In genomic region chr19:15154002-15154612, GRCh38 we compare ENCODE assay signal across 8 cellular contexts. TPM values are rescaled to one million over a fixed set of nuclear protein-coding genes. Genes with fewer than 3 reads are reported as not detected.
DNase-seq lines count a peak whose midpoint lies in the region; ATAC-seq and TF ChIP-seq lines count a peak whose summit lies in the region.

No MANE protein-coding gene starts in this region.

- POLR2A ChIA-PET in HEK293T (lab: Yijun Ruan, JAX), result no interaction called here

- H3K9me3 ChIP-seq in endodermal cell (ENCODE audit: control insufficient read depth, low read length) (no peaks in the 10 kb centered on the region), trophoblast cell (ENCODE audit: insufficient read depth, low read depth, low read length) (no peaks in the 10 kb centered on the region)

- CTCF ChIA-PET in HEK293T (lab: Yijun Ruan, JAX), result interaction anchor here (0.6 to 1.6 kb wide), 5 partner anchors 54 to 480 kb away, joined by 3 to 8 read pairs (median 4); no protein-coding TSS in a partner anchor

- H4K12ac ChIP-seq in trophoblast cell (ENCODE audit: low read depth, low read length), result no peak overlapping the region

- H4K8ac ChIP-seq in trophoblast cell (ENCODE audit: low read depth, low read length), result no peak overlapping the region

- H3K4me1 Mint-ChIP-seq in endodermal cell, result no peaks in the 10 kb centered on the region

- H3K9me3 Mint-ChIP-seq in endodermal cell, result peaks cover 13% of the 10 kb centered on the region

- H2BK120ac ChIP-seq in trophoblast cell (ENCODE audit: insufficient read depth, low read length, poor library complexity), result no peak overlapping the region

- no peaks in the 10 kb centered on the region for H3K79me2 ChIP-seq in trophoblast cell (ENCODE audit: control insufficient read depth, insufficient read depth, low read length, poor library complexity)

- H3K4me1 ChIP-seq in endodermal cell (ENCODE audit: control insufficient read depth, insufficient read depth, low read length) (no peaks in the 10 kb centered on the region), trophoblast cell (ENCODE audit: control insufficient read depth in 1 of 2, insufficient read depth in 2 of 2, low read length in 2 of 2) (no peaks in the 10 kb centered on the region)

- no peak overlapping the region for H3K18ac ChIP-seq in trophoblast cell (ENCODE audit: low read length)

- H3K27ac Mint-ChIP-seq in endodermal cell, result no peak overlapping the region

- H3K27me3 ChIP-seq in endodermal cell (ENCODE audit: control insufficient read depth, insufficient read depth, low read length, poor library complexity, severe bottlenecking) (no peaks in the 10 kb centered on the region), trophoblast cell (ENCODE audit: insufficient read depth, low read length) (no peaks in the 10 kb centered on the region)

- no peak overlapping the region for H3K4me2 ChIP-seq in trophoblast cell (ENCODE audit: low read length)

- H3K79me1 ChIP-seq in trophoblast cell (ENCODE audit: low read length), result no peaks in the 10 kb centered on the region

- H3K4ac ChIP-seq in trophoblast cell (ENCODE audit: low read depth, low read length), result no peak overlapping the region

- H4K91ac ChIP-seq in trophoblast cell (ENCODE audit: low read depth, low read length), result no peak overlapping the region

- no peak overlapping the region for H3K14ac ChIP-seq in trophoblast cell (ENCODE audit: low read length)

- no peak overlapping the region for H3K4me3 Mint-ChIP-seq in endodermal cell

- ATAC-seq in GM21515 (IDR thresholded peaks at IDR 0.05; ENCODE audit: unreplicated experiment) (no peak), GM19397 (IDR thresholded peaks at IDR 0.05; ENCODE audit: unreplicated experiment) (no peak)

- H3K27ac ChIP-seq in endodermal cell (ENCODE audit: low read depth, low read length), result no peak overlapping the region
- no peak overlapping the region for H3K27ac ChIP-seq in trophoblast cell (ENCODE audit: low read depth, low read length)

- H3K9ac ChIP-seq in endodermal cell (ENCODE audit: extremely low read depth, low read length, poor library complexity, severe bottlenecking) (no peak overlapping the region), trophoblast cell (ENCODE audit: low read length) (no peak overlapping the region)

- H2AK5ac ChIP-seq in trophoblast cell (ENCODE audit: low read length), result no peak overlapping the region

- H3K36me3 Mint-ChIP-seq in endodermal cell (ENCODE audit: low read depth), result no peaks in the 10 kb centered on the region

- no peak overlapping the region for H2BK5ac ChIP-seq in trophoblast cell (ENCODE audit: low read depth, low read length, poor library complexity)

- H3K4me3 ChIP-seq in endodermal cell (ENCODE audit: low read length) (no peak overlapping the region), trophoblast cell (ENCODE audit: low read depth, low read length) (no peak overlapping the region)

- H2BK12ac ChIP-seq in trophoblast cell (ENCODE audit: low read length), result no peak overlapping the region

- no peak overlapping the region for H2AFZ ChIP-seq in trophoblast cell (ENCODE audit: insufficient read depth, low read length, poor library complexity)

- WGBS in endodermal cell (ENCODE audit: insufficient coverage in 1 of 2, insufficient read length in 1 of 2), 2 experiments, result 87 to 100% methylated on average over 2 to 3 of the region's 3 CpGs
- no CpG with 5 or more reads among the region's 3 CpGs for WGBS in trophoblast cell (ENCODE audit: extremely low coverage, insufficient coverage, insufficient read length)

- peaks cover 10% of the 10 kb centered on the region for H3K27me3 Mint-ChIP-seq in endodermal cell (ENCODE audit: insufficient read depth)

- H3K36me3 ChIP-seq in endodermal cell (ENCODE audit: control insufficient read depth, insufficient read depth, low read length), result no peaks in the 10 kb centered on the region
- H3K36me3 ChIP-seq in trophoblast cell (ENCODE audit: control insufficient read depth in 1 of 2, insufficient read depth in 2 of 2, low read length in 2 of 2), result no peaks in the 10 kb centered on the region

- DNase-seq in CMK (ENCODE audit: low read depth) (peak; percentile 49), HEK293T (ENCODE audit: extremely low spot score) (peak; percentile 55), SK-N-DZ (ENCODE audit: low spot score) (peak; percentile 29), endodermal cell (peak; percentile 90), trophoblast cell (peak; percentile 58 to 81), cortex of kidney (lab: John Stamatoyannopoulos, UW) (no peak)

- TF ChIP-seq CTCF in endodermal cell (conservative IDR thresholded peaks at IDR 0.05), result peak; percentile 79

- H3K23ac ChIP-seq in trophoblast cell (ENCODE audit: low read length), result no peak overlapping the region

TF ChIP-seq in HEK293T, 16 proteins besides CTCF, POLR2A, EP300 and RAD21:
- TF ChIP-seq CTBP1 (IDR thresholded peaks at IDR 0.05; ENCODE audit: borderline replicate concordance), result no peak
- TF ChIP-seq ELF4 (IDR thresholded peaks at IDR 0.05), result no peak
- TF ChIP-seq, protein P1, sequence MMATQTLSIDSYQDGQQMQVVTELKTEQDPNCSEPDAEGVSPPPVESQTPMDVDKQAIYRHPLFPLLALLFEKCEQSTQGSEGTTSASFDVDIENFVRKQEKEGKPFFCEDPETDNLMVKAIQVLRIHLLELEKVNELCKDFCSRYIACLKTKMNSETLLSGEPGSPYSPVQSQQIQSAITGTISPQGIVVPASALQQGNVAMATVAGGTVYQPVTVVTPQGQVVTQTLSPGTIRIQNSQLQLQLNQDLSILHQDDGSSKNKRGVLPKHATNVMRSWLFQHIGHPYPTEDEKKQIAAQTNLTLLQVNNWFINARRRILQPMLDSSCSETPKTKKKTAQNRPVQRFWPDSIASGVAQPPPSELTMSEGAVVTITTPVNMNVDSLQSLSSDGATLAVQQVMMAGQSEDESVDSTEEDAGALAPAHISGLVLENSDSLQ (IDR thresholded peaks at IDR 0.05), result no peak
- no peak for TF ChIP-seq BHLHE40 (IDR thresholded peaks at IDR 0.05; ENCODE audit: borderline replicate concordance)
- no peak for TF ChIP-seq HDGF (IDR thresholded peaks at IDR 0.05; ENCODE audit: borderline replicate concordance)
- TF ChIP-seq L3MBTL2 (conservative IDR thresholded peaks at IDR 0.05), result no peak
- no peak for TF ChIP-seq SP1 (IDR thresholded peaks at IDR 0.05)
- TF ChIP-seq NFRKB (IDR thresholded peaks at IDR 0.05), result no peak
- TF ChIP-seq FOXM1 (IDR thresholded peaks at IDR 0.05; ENCODE audit: borderline replicate concordance), result no peak
- TF ChIP-seq ARNT (IDR thresholded peaks at IDR 0.05), result no peak
- no peak for TF ChIP-seq FOXA1 (IDR thresholded peaks at IDR 0.05)
- TF ChIP-seq SUZ12 (IDR thresholded peaks at IDR 0.05), result no peak
- TF ChIP-seq TARDBP (IDR thresholded peaks at IDR 0.05), result no peak
TF ChIP-seq in HEK293T: peak in this region for 0.

RNA-seq across cellular contexts. Expression of gene NOTCH3, which starts 46.7 kb away (rescaled TPM):
- polyA plus RNA-seq in SK-N-DZ (2014; cell fraction: cytosol; rRNA removed), result 12.9 and 19.6 TPM in 2 replicates
- polyA plus RNA-seq in SK-N-DZ (2014; cell fraction: nucleus; rRNA removed), result 11.2 and 15.9 TPM in 2 replicates
- total RNA-seq in endodermal cell, result 100 to 1,000 TPM; 140 to 171 TPM
- 176 TPM for polyA plus RNA-seq in endodermal cell (2013, experiment 1 of 2)
- polyA plus RNA-seq in endodermal cell (2013, experiment 2 of 2), result 186 TPM
- 34.4 and 37.9 TPM in 2 replicates for polyA plus RNA-seq in trophoblast cell (2013)

RNA-seq across cellular contexts. Expression of gene SYDE1, which starts 46.9 kb away (rescaled TPM):
- 3.1 and 4.5 TPM in 2 replicates for polyA plus RNA-seq in SK-N-DZ (2014; cell fraction: cytosol; rRNA removed)
- polyA plus RNA-seq in SK-N-DZ (2014; cell fraction: nucleus; rRNA removed), result 5.5 and 6.8 TPM in 2 replicates
- 10 to 100 TPM in 1 of 2 donors, 1 to 10 TPM in 1; 8.9 to 12.2 TPM for total RNA-seq in endodermal cell
- polyA plus RNA-seq in endodermal cell (2013, experiment 1 of 2), result 12.9 TPM
- 11.9 TPM for polyA plus RNA-seq in endodermal cell (2013, experiment 2 of 2)
- 72.8 and 76.1 TPM in 2 replicates for polyA plus RNA-seq in trophoblast cell (2013)
